ENCODE assay signal across 18 cellular contexts in genomic region chr15:38696790-38697495, GRCh38.
DNase-seq lines count a peak whose midpoint lies in the region; ATAC-seq lines count a peak whose summit lies in the region.
"Had no signal": no experiment of that assay in that cellular context is flagged by ENCODE, and none has a peak within 500 bp of the region (broad histone marks: within the 10 kb centered on the region; RNA-seq: fewer than 3 reads in every experiment).

No MANE protein-coding gene starts in this region.

- H3K9ac ChIP-seq in BLaER1 treated with 17β-estradiol and CSF1 and Interleukin-3, amounts not matched to agents 10 nM and 100 nM, result peak overlapping the region in 5 of 11 experiments; percentile 6 to 35 (median 13); a peak in 2 of 22 replicates

- CTCF ChIA-PET in T-cell (lab: Charles Lee), result interaction anchor here (0.6 to 5.9 kb wide), 21 partner anchors 9 to 927 kb away, joined by 3 to 112 read pairs (median 5); partner anchors contain the start of gene RASGRP1 (in 2 of the 2)

- no peaks in the 10 kb centered on the region for H3K36me3 Mint-ChIP-seq in T-cell
- peaks cover 4% of the 10 kb centered on the region for H3K36me3 Mint-ChIP-seq in central memory CD8-positive, alpha-beta T cell (ENCODE audit: insufficient read depth)

- ATAC-seq in T-cell (replicated peaks in 1 of 4) (no peak), right cardiac atrium (no peak)
- ATAC-seq in central memory CD8-positive, alpha-beta T cell (replicated peaks; ENCODE audit: extremely low read depth, poor library complexity, severe bottlenecking), result no peak
- ATAC-seq: Panc1 had no signal

- no peaks in the 10 kb centered on the region for H3K27me3 Mint-ChIP-seq in T-cell
- no peaks in the 10 kb centered on the region for H3K27me3 Mint-ChIP-seq in central memory CD8-positive, alpha-beta T cell

- peak overlapping the region in 8 of 11 experiments; percentile 25 to 60 (median 39); a peak in 14 of 22 replicates for H3K27ac ChIP-seq in BLaER1 treated with 17β-estradiol and CSF1 and Interleukin-3, amounts not matched to agents 10 nM and 100 nM
- H3K27ac ChIP-seq in right cardiac atrium (ENCODE audit: low read length), result no peak overlapping the region
- H3K27ac ChIP-seq: ovary, sigmoid colon, uterus had no signal

- POLR2A ChIA-PET in T-cell (lab: Charles Lee), result interaction anchor here in 1 of 2 donors (0.6 to 0.9 kb wide), 4 partner anchors 44 to 242 kb away, joined by 3 to 5 read pairs (median 3); partner anchors contain the start of gene FAM98B

- H3K4me1 ChIP-seq in BLaER1 treated with 17β-estradiol and CSF1 and Interleukin-3, amounts not matched to agents 10 nM and 100 nM, result peaks cover 24 to 58% (median 48%) of the 10 kb centered on the region in 10 experiments
- no peaks in the 10 kb centered on the region for H3K4me1 ChIP-seq in right cardiac atrium (ENCODE audit: control insufficient read depth, insufficient read depth, low read length)
- H3K4me1 ChIP-seq: sigmoid colon, uterus had no signal

- H3K4me2 ChIP-seq in BLaER1 treated with 17β-estradiol and CSF1 and Interleukin-3, amounts not matched to agents 10 nM and 100 nM, result peak overlapping the region; percentile 40 to 80 (median 66)

- no peaks in the 10 kb centered on the region for H3K36me3 ChIP-seq in BLaER1 treated with 17β-estradiol and CSF1 and Interleukin-3, amounts not matched to agents 10 nM and 100 nM
- H3K36me3 ChIP-seq: ovary, sigmoid colon, uterus had no signal

- no peak overlapping the region for H3K4me3 ChIP-seq in BLaER1 treated with 17β-estradiol and CSF1 and Interleukin-3, amounts not matched to agents 10 nM and 100 nM
- no peak overlapping the region for H3K4me3 ChIP-seq in right cardiac atrium (ENCODE audit: low read length)
- H3K4me3 ChIP-seq: lung, ovary, sigmoid colon, uterus had no signal

- H3K27ac Mint-ChIP-seq in T-cell, result peak overlapping the region; percentile 81 to 89
- peak overlapping the region; percentile 57 for H3K27ac Mint-ChIP-seq in central memory CD8-positive, alpha-beta T cell (ENCODE audit: low read depth)
- H3K27ac Mint-ChIP-seq: HFFc6 had no signal

- peak; percentile 45 for DNase-seq in D341Med (ENCODE audit: low spot score)
- no peak for DNase-seq in T-cell
- DNase-seq in central memory CD8-positive, alpha-beta T cell (ENCODE audit: low spot score in 2 of 2), result no peak
- no peak for DNase-seq in SK-N-DZ (ENCODE audit: low spot score)
- no peak for DNase-seq in right cardiac atrium
- DNase-seq in activated effector memory CD4-positive, alpha-beta T cell treated with Interleukin-2 at 50 U/mL for 16 hours, result no peak
- no peak for DNase-seq in NCI-H1417 treated with DMSO at 0.1 percent for 48 hours (lab: John Stamatoyannopoulos, UW)
- DNase-seq: AML-193, Karpas-422, NCI-H1105, NCI-H69, ovary, sigmoid colon, uterus had no signal

- no peaks in the 10 kb centered on the region for H4K20me1 ChIP-seq in BLaER1 treated with 17β-estradiol and CSF1 and Interleukin-3, amounts not matched to agents 10 nM and 100 nM

- intact Hi-C loops in right cardiac atrium (cut with DNase I), result no loop called here

- peaks cover 59 to 72% (median 61%) of the 10 kb centered on the region in 3 donors for H3K4me1 Mint-ChIP-seq in T-cell
- peaks cover 63% of the 10 kb centered on the region for H3K4me1 Mint-ChIP-seq in central memory CD8-positive, alpha-beta T cell

- WGBS in right cardiac atrium, result 44% methylated on average over 1 of the region's 1 CpG

- H3K4me3 Mint-ChIP-seq in T-cell, result peak overlapping the region; percentile 35 to 69 (median 44)
- H3K4me3 Mint-ChIP-seq in central memory CD8-positive, alpha-beta T cell, result peak overlapping the region; percentile 38
- H3K4me3 Mint-ChIP-seq: HFFc6 had no signal

- no peaks in the 10 kb centered on the region for H3K27me3 ChIP-seq in BLaER1 treated with 17β-estradiol and CSF1 and Interleukin-3, amounts not matched to agents 10 nM and 100 nM
- no peaks in the 10 kb centered on the region for H3K27me3 ChIP-seq in right cardiac atrium (ENCODE audit: control insufficient read depth, insufficient read depth)
- H3K27me3 ChIP-seq: ovary, sigmoid colon, uterus had no signal

- no peaks in the 10 kb centered on the region for H3K9me3 ChIP-seq in BLaER1 treated with 17β-estradiol and CSF1 and Interleukin-3, amounts not matched to agents 10 nM and 100 nM (replicated peaks in 1 of 11)
- no peaks in the 10 kb centered on the region for H3K9me3 ChIP-seq in right cardiac atrium (ENCODE audit: control insufficient read depth, low read length)
- H3K9me3 ChIP-seq: ovary, sigmoid colon, uterus had no signal

- H3K9me3 Mint-ChIP-seq in T-cell, result no peaks in the 10 kb centered on the region
- no peaks in the 10 kb centered on the region for H3K9me3 Mint-ChIP-seq in central memory CD8-positive, alpha-beta T cell
- H3K9me3 Mint-ChIP-seq: HFFc6 had no signal
